ENCODE assay signal across 10 cellular contexts in the genomic region with DNA sequence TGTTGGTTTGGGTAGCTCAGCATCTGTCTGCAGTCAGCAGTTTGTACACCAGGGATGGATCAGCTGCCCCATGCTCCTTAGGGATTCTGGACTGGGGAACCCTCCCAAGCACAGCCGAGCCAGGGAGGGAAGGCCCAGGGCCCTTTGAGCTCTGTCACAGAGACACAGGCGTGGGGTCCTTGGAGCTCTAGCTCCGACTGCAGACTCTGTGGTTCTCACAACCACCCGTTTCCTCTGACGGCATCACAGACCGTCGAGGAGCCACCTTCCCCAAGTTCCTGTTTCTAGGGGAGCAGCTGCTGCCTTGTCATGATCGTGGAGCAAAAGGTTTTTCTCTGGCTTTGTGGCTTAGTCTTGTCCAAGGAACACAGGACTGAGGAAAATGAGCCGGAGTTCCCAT. TPM values are rescaled to one million over a fixed set of nuclear protein-coding genes. Genes with fewer than 3 reads are reported as not detected.
DNase-seq lines count a peak whose midpoint lies in the region; ATAC-seq and TF ChIP-seq lines count a peak whose summit lies in the region.
"Had no signal": no experiment of that assay in that cellular context is flagged by ENCODE, and none has a peak within 500 bp of the region (broad histone marks: within the 10 kb centered on the region; RNA-seq: fewer than 3 reads in every experiment).

A gene with protein sequence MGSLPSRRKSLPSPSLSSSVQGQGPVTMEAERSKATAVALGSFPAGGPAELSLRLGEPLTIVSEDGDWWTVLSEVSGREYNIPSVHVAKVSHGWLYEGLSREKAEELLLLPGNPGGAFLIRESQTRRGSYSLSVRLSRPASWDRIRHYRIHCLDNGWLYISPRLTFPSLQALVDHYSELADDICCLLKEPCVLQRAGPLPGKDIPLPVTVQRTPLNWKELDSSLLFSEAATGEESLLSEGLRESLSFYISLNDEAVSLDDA (minus strand): TSS at position 199 of the 400 bp plus-strand sequence. CDS start 4,861 bp downstream, outside the sequence.

- peak; percentile 73 for DNase-seq in activated CD4-positive, alpha-beta T cell treated with anti-CD3 and anti-CD28 coated beads for 48 hours
- peak; percentile 55 to 58 for DNase-seq in stimulated activated CD8-positive, alpha-beta memory T cell treated with anti-CD3 and anti-CD28 coated beads, Interleukin-15, amount 100 ng/mL, for 48 hours (ENCODE audit: low read depth in 2 of 2)
- DNase-seq in foreskin fibroblast (no peak), NCI-H69 (lab: John Stamatoyannopoulos, UW) (no peak), NCI-H1105 treated with DMSO at 0.1 percent for 48 hours (lab: John Stamatoyannopoulos, UW) (no peak)

- TF ChIP-seq CTCF in foreskin fibroblast (IDR thresholded peaks at IDR 0.05; ENCODE audit: low read depth, low read length), result no peak

- ATAC-seq in HG03342 (IDR thresholded peaks at IDR 0.05; ENCODE audit: unreplicated experiment), result peak; percentile 46
- ATAC-seq in esophagus mucosa, result peak; percentile 27
- ATAC-seq in HG03457 (IDR thresholded peaks at IDR 0.05; ENCODE audit: unreplicated experiment), result no peak

- no peak within 1 kb of the TSS for H3K4me3 ChIP-seq in foreskin fibroblast (ENCODE audit: low read depth in 1 of 2, low read length in 2 of 2)
- H3K4me3 ChIP-seq: prostate gland had no signal

RNA-seq across cellular contexts. Expression of the gene that starts here (rescaled TPM):
- 0.12 TPM for total RNA-seq in esophagus mucosa
- total RNA-seq: bronchial epithelial cell had no signal

Comparison
In these comparisons a context has a peak if more than half of its experiments do, and no peak if none do; other contexts are left out.
1. Peak in ATAC-seq in esophagus mucosa; RNA of the gene not detected or under 1 TPM.
2. DNase-seq: peak in activated CD4-positive, alpha-beta T cell treated with anti-CD3 and anti-CD28 coated beads for 48 hours (single experiment) and stimulated activated CD8-positive, alpha-beta memory T cell treated with anti-CD3 and anti-CD28 coated beads, Interleukin-15, amount 100 ng/mL, for 48 hours (2 of 2); none in foreskin fibroblast (0 of 2), NCI-H69 (single experiment) and NCI-H1105 treated with DMSO at 0.1 percent for 48 hours (single experiment).